Comparison of ENCODE assay signal across 14 cellular contexts in genomic region chr3:67614195-67614594, GRCh38.
"Had no signal": no experiment of that assay in that cellular context is flagged by ENCODE, and none has a peak within 500 bp of the region (broad histone marks: within the 10 kb centered on the region; RNA-seq: fewer than 3 reads in every experiment).

No MANE protein-coding gene starts in this region.

- ATAC-seq: pancreas, T-cell had no signal

- H3K27ac ChIP-seq: breast epithelium, left ventricle myocardium inferior, pancreas, tibial nerve, VCaP had no signal

- H3K27me3 Mint-ChIP-seq: T-cell had no signal

- DNase-seq: activated CD4-positive, alpha-beta T cell treated with anti-CD3 and anti-CD28 coated beads for 48 hours; activated naive CD4-positive, alpha-beta T cell treated with anti-CD3 and anti-CD28 coated beads for 36 hours; amygdala; foreskin melanocyte; head of caudate nucleus; left ventricle myocardium inferior; mesenchymal stem cell; nephron progenitor cell; pancreas; T-cell had no signal

- H3K4me1 Mint-ChIP-seq: nephron progenitor cell had no signal

- H3K9me3 Mint-ChIP-seq: nephron progenitor cell, T-cell had no signal

- FAIRE-seq: keratinocyte, pancreas had no signal

- H3K27ac Mint-ChIP-seq: activated naive CD4-positive, alpha-beta T cell treated with anti-CD3 and anti-CD28 coated beads for 36 hours; nephron progenitor cell had no signal

- H3K4me3 ChIP-seq: breast epithelium, left ventricle myocardium inferior, pancreas, tibial nerve had no signal

- H3K27me3 ChIP-seq: breast epithelium, pancreas, tibial nerve had no signal

- H3K9me3 ChIP-seq: breast epithelium, left ventricle myocardium inferior, pancreas, tibial nerve had no signal

- H3K4me3 Mint-ChIP-seq: activated naive CD4-positive, alpha-beta T cell treated with anti-CD3 and anti-CD28 coated beads for 36 hours; nephron progenitor cell had no signal

- H3K4me1 ChIP-seq: breast epithelium, pancreas, tibial nerve had no signal

- H3K36me3 ChIP-seq: breast epithelium had no signal
